1 cellular context compared by ENCODE assay signal in genomic region chrX:102546175-102546574, GRCh38. TPM values are rescaled to one million over a fixed set of nuclear protein-coding genes. Genes with fewer than 3 reads are reported as not detected.
"Had no signal": no experiment of that assay in that cellular context is flagged by ENCODE, and none has a peak within 500 bp of the region (broad histone marks: within the 10 kb centered on the region; RNA-seq: fewer than 3 reads in every experiment).

No MANE protein-coding gene starts in this region.

RNA-seq across cellular contexts. Expression of gene TMSB15A, which starts 29.6 kb away (rescaled TPM):
- total RNA-seq: sciatic nerve had no signal
